In the genomic region with DNA sequence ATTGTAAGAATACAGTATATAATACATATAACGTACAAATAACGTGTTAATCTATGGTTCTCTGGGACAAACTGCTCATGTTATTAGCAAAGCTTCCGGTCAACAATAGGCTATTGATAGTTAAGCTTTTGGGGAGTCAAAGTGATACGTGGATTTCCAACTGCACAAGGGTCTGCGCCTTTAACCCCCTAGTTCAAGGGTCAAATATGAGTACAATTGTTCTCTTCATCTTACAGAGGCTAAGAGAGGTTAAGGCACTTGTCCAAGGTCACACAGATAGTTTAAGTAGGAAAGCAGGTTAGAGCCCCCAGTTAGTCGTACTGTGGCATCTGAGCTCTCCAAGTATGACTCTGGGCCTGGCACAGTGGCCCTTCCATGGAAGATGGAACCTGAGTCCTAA, we compare ENCODE assay signal across 19 cellular contexts.
"Had no signal": no experiment of that assay in that cellular context is flagged by ENCODE, and none has a peak within 500 bp of the region (broad histone marks: within the 10 kb centered on the region; RNA-seq: fewer than 3 reads in every experiment).

No MANE protein-coding gene starts in this region.

- DNase-seq: effector memory CD8-positive, alpha-beta T cell; heart right ventricle; hypothalamus; mammary epithelial cell; mucosa of descending colon; naive thymus-derived CD8-positive, alpha-beta T cell; nucleus accumbens; ovary; small intestine; stimulated activated CD4-positive, alpha-beta T cell treated with anti-CD3 and anti-CD28 coated beads, Interleukin-12 subunit alpha, Interleukin-12 subunit beta, amount 100 ng/mL, for 4 hours; stimulated activated CD4-positive, alpha-beta T cell treated with anti-CD3 and anti-CD28 coated beads, Interleukin-2, amount 100 ng/mL, for 48 hours; stimulated activated naive CD4-positive, alpha-beta T cell treated with Interleukin-2 at 50 U/mL for 16 hours had no signal

- H3K36me3 ChIP-seq: heart right ventricle, neural progenitor cell, ovary, right atrium auricular region had no signal

- ATAC-seq: effector memory CD8-positive, alpha-beta T cell; heart right ventricle; left lobe of liver; mucosa of descending colon; naive thymus-derived CD8-positive, alpha-beta T cell had no signal

- H3K9ac ChIP-seq: neural progenitor cell had no signal

- H2AFZ ChIP-seq: neural progenitor cell had no signal

- H3K27me3 ChIP-seq: heart right ventricle, neural progenitor cell, ovary, right atrium auricular region had no signal

- H3K4me3 ChIP-seq: heart right ventricle, mucosa of descending colon, neural progenitor cell, ovary, right atrium auricular region had no signal

- H3K9me3 ChIP-seq: heart right ventricle, mucosa of descending colon, ovary, right atrium auricular region had no signal

- H3K4me2 ChIP-seq: neural progenitor cell had no signal

- H3K27ac ChIP-seq: heart right ventricle, neural progenitor cell, ovary, right atrium auricular region had no signal

- FAIRE-seq: colon, frontal cortex, islet of Langerhans, small intestine, urothelium cell line had no signal
